1 cellular context compared by ENCODE assay signal in genomic region chr3:24270744-24271143, GRCh38.
TF ChIP-seq lines count a peak whose summit lies in the region.

No MANE protein-coding gene starts in this region.

TF ChIP-seq in HEK293, 187 proteins besides CTCF, POLR2A, EP300 and RAD21 (continued from another document):
- peak; percentile 81 for TF ChIP-seq PRDM10 (tag by site-specific recombination; IDR thresholded peaks at IDR 0.05)
- no peak for TF ChIP-seq KLF9 (tag by site-specific recombination; IDR thresholded peaks at IDR 0.05; ENCODE audit: low read depth)
- TF ChIP-seq ZNF677 (tag by site-specific recombination; IDR thresholded peaks at IDR 0.05) = no peak
- TF ChIP-seq ZNF791 (tag by site-specific recombination; IDR thresholded peaks at IDR 0.05) = no peak
- no peak for TF ChIP-seq ZNF529 (tag by site-specific recombination; IDR thresholded peaks at IDR 0.05; ENCODE audit: insufficient replicate concordance)
